ENCODE assay signal across 12 cellular contexts in genomic region chr21:35324372-35325220, GRCh38.
A peak's percentile ranks its signal among the peaks of the same experiment; 100 is the strongest.
DNase-seq lines count a peak whose midpoint lies in the region; ATAC-seq and TF ChIP-seq lines count a peak whose summit lies in the region.
"Had no signal": no experiment of that assay in that cellular context is flagged by ENCODE, and none has a peak within 500 bp of the region (broad histone marks: within the 10 kb centered on the region; RNA-seq: fewer than 3 reads in every experiment).

No MANE protein-coding gene starts in this region.

- H3K9me3 ChIP-seq in muscle layer of duodenum (ENCODE audit: control insufficient read depth in 1 of 2, low read length in 2 of 2), result no peaks in the 10 kb centered on the region

- H3K4me1 ChIP-seq in muscle layer of duodenum (ENCODE audit: control insufficient read depth in 1 of 2, insufficient read depth in 2 of 2, low read length in 2 of 2), result peaks cover 0 to 6% of the 10 kb centered on the region in 2 donors

- H3K4me3 ChIP-seq in epithelial cell of esophagus (ENCODE audit: low read length) (no peak overlapping the region), muscle layer of duodenum (ENCODE audit: low read depth in 1 of 2, low read length in 2 of 2) (peak overlapping the region in 1 of 2 donors; percentile 21)

- no peaks in the 10 kb centered on the region for H3K36me3 ChIP-seq in muscle layer of duodenum (ENCODE audit: control insufficient read depth in 1 of 2, insufficient read depth in 2 of 2, low read length in 2 of 2)

- TF ChIP-seq CTCF in epithelial cell of esophagus (IDR thresholded peaks at IDR 0.05; ENCODE audit: insufficient read depth, low read depth, low read length, missing control alignments), result no peak

- H3K27me3 ChIP-seq in muscle layer of duodenum (ENCODE audit: low read depth, low read length), result no peaks in the 10 kb centered on the region

- DNase-seq in A172 (ENCODE audit: low spot score) (peak; percentile 85), M059J (ENCODE audit: low read depth) (peak; percentile 96), epithelial cell of esophagus (ENCODE audit: low read depth) (peak; percentile 17), OCI-M2 (lab: John Stamatoyannopoulos, UW; ENCODE audit: unreplicated experiment) (no peak), nucleus accumbens (lab: John Stamatoyannopoulos, UW) (no peak), NOMO-1 treated with DMSO at 0.1 percent for 48 hours (lab: John Stamatoyannopoulos, UW; ENCODE audit: unreplicated experiment) (no peak)
- DNase-seq: activated CD4-positive, CD25-positive, alpha-beta regulatory T cell treated with anti-CD3 and anti-CD28 coated beads, Interleukin-2, amount 50 U/mL, for 72 hours; H7; stimulated activated CD4-positive, alpha-beta T cell treated with anti-CD3 and anti-CD28 coated beads, Interleukin-4, amount 100 ng/mL, for 1 hour had no signal

- H3K27ac ChIP-seq in muscle layer of duodenum (ENCODE audit: low read length), result peak overlapping the region; percentile 91

- ATAC-seq in GM21367 (IDR thresholded peaks at IDR 0.05; ENCODE audit: unreplicated experiment), result no peak
- ATAC-seq: HepG2 had no signal

Comparison
In these comparisons a context has a peak if more than half of its experiments do, and no peak if none do; other contexts are left out.
1. DNase-seq: peak in A172 (single experiment), M059J (single experiment) and epithelial cell of esophagus (single experiment); none in OCI-M2 (single experiment), nucleus accumbens (0 of 56) and NOMO-1 treated with DMSO at 0.1 percent for 48 hours (single experiment).